In genomic region chr16:48836641-48837040, GRCh38 we compare ENCODE assay signal across 34 cellular contexts.
"Had no signal": no experiment of that assay in that cellular context is flagged by ENCODE, and none has a peak within 500 bp of the region (broad histone marks: within the 10 kb centered on the region; RNA-seq: fewer than 3 reads in every experiment).

No MANE protein-coding gene starts in this region.

- DNase-seq: Karpas-422, Kasumi-1, MG63, MM.1S, MV-4-11, NCI-H1048, NCI-H1092, NCI-H1092 treated with DMSO at 0.1 percent for 48 hours, NCI-H1105, NCI-H1105 treated with DMSO at 0.1 percent for 48 hours, NCI-H1417, NCI-H1417 treated with DMSO at 0.1 percent for 48 hours, NCI-H1436, NCI-H1436 treated with DMSO at 0.1 percent for 48 hours, NCI-H146, NCI-H1694, NCI-H1694 treated with DMSO at 0.1 percent for 48 hours, NCI-H187, NCI-H187 treated with DMSO at 0.1 percent for 48 hours, NCI-H1930, NCI-H2029, NCI-H2029 treated with DMSO at 0.1 percent for 48 hours, NCI-H2081, NCI-H2081 treated with DMSO at 0.1 percent for 48 hours, NCI-H2107, NCI-H2171, NCI-H2171 treated with DMSO at 0.1 percent for 48 hours, NCI-H2227 treated with DMSO at 0.1 percent for 48 hours, NCI-H226, NCI-H345, NCI-H446, NCI-H446 treated with DMSO at 0.1 percent for 48 hours, NCI-H510A, NCI-H510A treated with DMSO at 0.1 percent for 48 hours had no signal
